In genomic region chr1:26785611-26786436, GRCh38 we compare ENCODE assay signal across 8 cellular contexts. TPM values are rescaled to one million over a fixed set of nuclear protein-coding genes. Genes with fewer than 3 reads are reported as not detected.
A peak's percentile ranks its signal among the peaks of the same experiment; 100 is the strongest.
DNase-seq lines count a peak whose midpoint lies in the region; ATAC-seq, FAIRE-seq and TF ChIP-seq lines count a peak whose summit lies in the region.

No MANE protein-coding gene starts in this region.

- H3K4me2 ChIP-seq in BLaER1 treated with 17β-estradiol and CSF1 and Interleukin-3, amounts not matched to agents 10 nM and 100 nM = peak overlapping the region; percentile 91 to 100 (median 98)

- peaks cover 0 to 12% (median 8%) of the 10 kb centered on the region in 11 experiments; a peak in 14 of 22 replicates for H4K20me1 ChIP-seq in BLaER1 treated with 17β-estradiol and CSF1 and Interleukin-3, amounts not matched to agents 10 nM and 100 nM

- TF ChIP-seq POLR2A in adrenal gland (IDR thresholded peaks at IDR 0.05) = no peak
- no peak for TF ChIP-seq POLR2A in testis (IDR thresholded peaks at IDR 0.05)
- TF ChIP-seq POLR2A in GM12892 (IDR thresholded peaks at IDR 0.05; ENCODE audit: low read depth, low read length) = no peak

- H3K4me3 ChIP-seq in BLaER1 treated with 17β-estradiol and CSF1 and Interleukin-3, amounts not matched to agents 10 nM and 100 nM = peak overlapping the region in 9 of 10 experiments; percentile 10 to 81 (median 72); a peak in 14 of 20 replicates
- H3K4me3 ChIP-seq in adrenal gland = no peak overlapping the region
- H3K4me3 ChIP-seq in left lung = peak overlapping the region in 1 of 2 donors; percentile 82
- H3K4me3 ChIP-seq in testis = no peak overlapping the region

- peak overlapping the region; percentile 92 to 98 (median 95); a peak in 21 of 22 replicates for H3K9ac ChIP-seq in BLaER1 treated with 17β-estradiol and CSF1 and Interleukin-3, amounts not matched to agents 10 nM and 100 nM

- DNase-seq in Kasumi-1 (lab: John Stamatoyannopoulos, UW) (peak; percentile 81 to 91), adrenal gland (no peak), left lung (no peak), testis (peak; percentile 20), NCI-H345 (lab: John Stamatoyannopoulos, UW) (no peak), GM12892 (ENCODE audit: insufficient read length) (no peak)

- no peaks in the 10 kb centered on the region for H3K27me3 ChIP-seq in BLaER1 treated with 17β-estradiol and CSF1 and Interleukin-3, amounts not matched to agents 10 nM and 100 nM
- H3K27me3 ChIP-seq in adrenal gland = no peaks in the 10 kb centered on the region
- no peaks in the 10 kb centered on the region for H3K27me3 ChIP-seq in left lung
- H3K27me3 ChIP-seq in testis = no peaks in the 10 kb centered on the region

- ATAC-seq in left lung (no peak), HG03025 (IDR thresholded peaks at IDR 0.05; ENCODE audit: low FRiP score, unreplicated experiment) (no peak)

- FAIRE-seq in GM12892 (lab: Jason Lieb, UNC) = no peak

- peak overlapping the region; percentile 95 to 99 (median 98) for H3K27ac ChIP-seq in BLaER1 treated with 17β-estradiol and CSF1 and Interleukin-3, amounts not matched to agents 10 nM and 100 nM
- H3K27ac ChIP-seq in adrenal gland (peak overlapping the region in 4 of 5 donors; percentile 91 to 99 (median 98)), left lung (peak overlapping the region; percentile 99 to 100), testis (peak overlapping the region; percentile 100)

- WGBS in adrenal gland, 4 donors = 74 to 81% (median 78%) methylated on average over 5 of the region's 5 CpGs
- WGBS in testis, 2 donors = 59 to 67% methylated on average over 5 of the region's 5 CpGs

- peaks cover 69 to 90% (median 77%) of the 10 kb centered on the region in 10 experiments for H3K4me1 ChIP-seq in BLaER1 treated with 17β-estradiol and CSF1 and Interleukin-3, amounts not matched to agents 10 nM and 100 nM
- H3K4me1 ChIP-seq in adrenal gland (replicated peaks in 1 of 2) (peaks cover 41 to 61% of the 10 kb centered on the region in 2 donors), left lung (peaks cover 32 to 71% of the 10 kb centered on the region in 2 donors), testis (peaks cover 53% of the 10 kb centered on the region)

- peaks cover 15 to 36% (median 28%) of the 10 kb centered on the region in 11 experiments for H3K36me3 ChIP-seq in BLaER1 treated with 17β-estradiol and CSF1 and Interleukin-3, amounts not matched to agents 10 nM and 100 nM
- peaks cover 0 to 13% of the 10 kb centered on the region in 2 donors for H3K36me3 ChIP-seq in adrenal gland (replicated peaks in 1 of 2)
- peaks cover 0 to 23% of the 10 kb centered on the region in 2 donors for H3K36me3 ChIP-seq in left lung
- no peaks in the 10 kb centered on the region for H3K36me3 ChIP-seq in testis (ENCODE audit: low read depth, missing control alignments)

- no peak for TF ChIP-seq CTCF in adrenal gland (IDR thresholded peaks at IDR 0.05)
- TF ChIP-seq CTCF in left lung (IDR thresholded peaks at IDR 0.05) = no peak
- no peak for TF ChIP-seq CTCF in testis (IDR thresholded peaks at IDR 0.05)

- no peaks in the 10 kb centered on the region for H3K9me3 ChIP-seq in BLaER1 treated with 17β-estradiol and CSF1 and Interleukin-3, amounts not matched to agents 10 nM and 100 nM (replicated peaks in 1 of 11)
- H3K9me3 ChIP-seq in adrenal gland (replicated peaks in 1 of 3) = no peaks in the 10 kb centered on the region
- no peaks in the 10 kb centered on the region for H3K9me3 ChIP-seq in left lung
- H3K9me3 ChIP-seq in testis = no peaks in the 10 kb centered on the region

- intact Hi-C loops in adrenal gland (cut with DNase I) (no loop called here), left lung (cut with DNase I) (loop anchor here in 1 of 2 donors (10.0 kb wide), 1 partner anchor 91 kb away; the partner anchor contains the start of gene ARID1A), testis (cut with DNase I; ENCODE audit: low total_unique reads) (loop anchor here (5.0 kb wide), 1 partner anchor 89 kb away; the partner anchor contains the start of gene ARID1A)

RNA-seq across cellular contexts. Expression of gene PIGV, which starts 1.9 kb away (rescaled TPM):
- total RNA-seq in adrenal gland = 10 to 100 TPM; 11.8 to 43.1 (median 34.4) TPM
- 10 to 100 TPM in 1 of 3 donors, 1 to 10 TPM in 2; 6.7 to 18.7 (median 8.5) TPM for polyA plus RNA-seq in adrenal gland
- 10 to 100 TPM; 15.4 to 16.9 TPM for total RNA-seq in left lung
- 10 to 100 TPM; 47.6 to 52.5 TPM for total RNA-seq in testis
- 101 TPM for polyA plus RNA-seq in testis (ENCODE audit: insufficient read depth, low read depth, low replicate concordance)
- 12.9 TPM for polyA plus RNA-seq in GM12892 (2012; ENCODE audit: missing spikeins)

RNA-seq across cellular contexts. Expression of gene ZDHHC18, which starts 40.7 kb away (rescaled TPM):
- total RNA-seq in adrenal gland (10 to 100 TPM in 4 of 8 donors, 1 to 10 TPM in 4; 4.9 to 16.5 (median 10.0) TPM), left lung (10 to 100 TPM; 22.8 to 33.4 TPM), testis (10 to 100 TPM; 20.6 to 30.7 TPM)
- polyA plus RNA-seq in adrenal gland (10 to 100 TPM in 2 of 3 donors, 1 to 10 TPM in 1; 5.7 to 13.4 (median 11.7) TPM), testis (ENCODE audit: insufficient read depth, low read depth, low replicate concordance) (17.9 TPM)
- polyA plus RNA-seq in GM12892 (2012; ENCODE audit: missing spikeins) = 22.0 TPM

Comparison
In these comparisons a context has a peak if more than half of its experiments do, and no peak if none do; other contexts are left out.
1. H3K4me3 ChIP-seq: peak in BLaER1 treated with 17β-estradiol and CSF1 and Interleukin-3, amounts not matched to agents 10 nM and 100 nM (9 of 10); none in adrenal gland (0 of 4) and testis (0 of 2).
2. DNase-seq: peak in Kasumi-1 (2 of 2) and testis (single experiment); none in adrenal gland (0 of 7), left lung (0 of 2), NCI-H345 (single experiment) and GM12892 (single experiment).
3. Peak in every context shown above with its lines, with median percentiles within 50 percentile points of each other: H3K27ac ChIP-seq.